23 cellular contexts compared by ENCODE assay signal in the genomic region with DNA sequence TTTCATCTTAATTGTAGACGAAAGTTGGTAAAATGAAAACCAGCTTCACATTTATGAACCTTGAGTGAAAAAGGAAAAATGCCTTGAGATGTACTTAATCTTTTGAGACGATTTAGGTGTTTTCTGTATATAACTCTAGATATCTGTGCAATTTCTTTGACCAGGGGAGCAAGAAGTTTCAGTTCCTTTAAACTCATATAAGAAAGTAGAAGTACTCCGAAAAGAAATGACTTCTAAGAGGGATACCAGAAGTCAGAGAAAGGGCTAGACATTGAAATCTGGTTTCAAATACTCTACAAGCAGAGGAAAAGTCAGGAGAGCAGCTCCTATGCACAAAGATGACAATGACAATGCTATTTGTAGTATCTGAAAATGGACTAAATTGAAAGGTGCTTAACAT.
A peak's percentile ranks its signal among the peaks of the same experiment; 100 is the strongest.
DNase-seq lines count a peak whose midpoint lies in the region; ATAC-seq and TF ChIP-seq lines count a peak whose summit lies in the region.
"Had no signal": no experiment of that assay in that cellular context is flagged by ENCODE, and none has a peak within 500 bp of the region (broad histone marks: within the 10 kb centered on the region; RNA-seq: fewer than 3 reads in every experiment).

No MANE protein-coding gene starts in this region.

- TF ChIP-seq CTCF in type B pancreatic cell (conservative IDR thresholded peaks at IDR 0.05), result no peak

- H3K27me3 Mint-ChIP-seq in effector memory CD8-positive, alpha-beta T cell, result peaks cover 2 to 5% of the 10 kb centered on the region in 2 donors
- no peaks in the 10 kb centered on the region for H3K27me3 Mint-ChIP-seq in type B pancreatic cell

- H3K9me3 Mint-ChIP-seq in effector memory CD8-positive, alpha-beta T cell, result peaks cover 0 to 5% of the 10 kb centered on the region in 2 donors
- peaks cover 9% of the 10 kb centered on the region for H3K9me3 Mint-ChIP-seq in type B pancreatic cell

- no peak overlapping the region for H3K4me3 Mint-ChIP-seq in effector memory CD8-positive, alpha-beta T cell
- H3K4me3 Mint-ChIP-seq in type B pancreatic cell, result no peak overlapping the region
- H3K4me3 Mint-ChIP-seq: activated naive CD8-positive, alpha-beta T cell; CD8-positive, alpha-beta memory T cell; stimulated activated memory B cell treated with anti-CD40 and anti-IgM and Interleukin-4, amounts not matched to agents 10 μg/mL and 1 μg/mL and 100 μg/mL, for 72 hours; T-helper 1 cell treated with Interleukin-12 subunit alpha and Interleukin-12 subunit beta and Interleukin-4 antibody, amounts not matched to agents 30 μg/mL and 1 μg/mL, for 36 hours had no signal

- no peak for DNase-seq in stimulated activated naive CD4-positive, alpha-beta T cell (lab: John Stamatoyannopoulos, UW)
- DNase-seq in effector memory CD8-positive, alpha-beta T cell, result no peak
- DNase-seq in type B pancreatic cell (ENCODE audit: extremely low spot score, unreplicated experiment), result no peak
- DNase-seq: activated CD4-positive, alpha-beta T cell treated with anti-CD3 and anti-CD28 coated beads for 48 hours; activated T-cell treated with anti-CD3 and anti-CD28 coated beads, Interleukin-2, amount 50 U/mL, for 48 hours; CD8-positive, alpha-beta memory T cell; central memory CD4-positive, alpha-beta T cell; dorsolateral prefrontal cortex; left cardiac atrium; MM.1S; NCI-H2029; NCI-H345; NCI-H774; psoas muscle; testis had no signal

- H3K4me1 Mint-ChIP-seq in effector memory CD8-positive, alpha-beta T cell (ENCODE audit: low read depth in 2 of 2), result no peaks in the 10 kb centered on the region
- H3K4me1 Mint-ChIP-seq in type B pancreatic cell (ENCODE audit: unreplicated experiment), result peaks cover 21% of the 10 kb centered on the region
- H3K4me1 Mint-ChIP-seq: stimulated activated memory B cell treated with anti-CD40 and anti-IgM and Interleukin-4, amounts not matched to agents 10 μg/mL and 1 μg/mL and 100 μg/mL, for 72 hours had no signal

- H3K27ac Mint-ChIP-seq in effector memory CD8-positive, alpha-beta T cell, result no peak overlapping the region
- no peak overlapping the region for H3K27ac Mint-ChIP-seq in type B pancreatic cell
- H3K27ac Mint-ChIP-seq: activated naive CD8-positive, alpha-beta T cell; CD8-positive, alpha-beta memory T cell; stimulated activated memory B cell treated with anti-CD40 and anti-IgM and Interleukin-4, amounts not matched to agents 10 μg/mL and 1 μg/mL and 100 μg/mL, for 72 hours; T-helper 1 cell treated with Interleukin-12 subunit alpha and Interleukin-12 subunit beta and Interleukin-4 antibody, amounts not matched to agents 30 μg/mL and 1 μg/mL, for 36 hours had no signal

- ATAC-seq in GM18861 (IDR thresholded peaks at IDR 0.05; ENCODE audit: unreplicated experiment) (peak; percentile 83), GM21786 (IDR thresholded peaks at IDR 0.05; ENCODE audit: unreplicated experiment) (peak; percentile 52), HG03520 (IDR thresholded peaks at IDR 0.05; ENCODE audit: unreplicated experiment) (peak; percentile 50), HG03457 (IDR thresholded peaks at IDR 0.05; ENCODE audit: unreplicated experiment) (no peak)
- no peak for ATAC-seq in effector memory CD8-positive, alpha-beta T cell (replicated peaks)
- ATAC-seq: K562; left cardiac atrium; psoas muscle; stimulated activated memory B cell treated with anti-CD40 and anti-IgM and Interleukin-4, amounts not matched to agents 10 μg/mL and 1 μg/mL and 100 μg/mL, for 72 hours had no signal

- H3K36me3 Mint-ChIP-seq in effector memory CD8-positive, alpha-beta T cell (ENCODE audit: insufficient read depth), result no peaks in the 10 kb centered on the region
- no peaks in the 10 kb centered on the region for H3K36me3 Mint-ChIP-seq in type B pancreatic cell
- H3K36me3 Mint-ChIP-seq: activated naive CD8-positive, alpha-beta T cell; CD8-positive, alpha-beta memory T cell; stimulated activated memory B cell treated with anti-CD40 and anti-IgM and Interleukin-4, amounts not matched to agents 10 μg/mL and 1 μg/mL and 100 μg/mL, for 72 hours had no signal

Comparison
In these comparisons a context has a peak if more than half of its experiments do, and no peak if none do; other contexts are left out.
1. ATAC-seq: peak in GM18861 (single experiment), GM21786 (single experiment) and HG03520 (single experiment); none in HG03457 (single experiment) and effector memory CD8-positive, alpha-beta T cell (single experiment).